ENCODE assay signal across 26 cellular contexts in genomic region chr19:49479975-49480628, GRCh38. TPM values are rescaled to one million over a fixed set of nuclear protein-coding genes. Genes with fewer than 3 reads are reported as not detected.
"Had no signal": no experiment of that assay in that cellular context is flagged by ENCODE, and none has a peak within 500 bp of the region (broad histone marks: within the 10 kb centered on the region; RNA-seq: fewer than 3 reads in every experiment).

No MANE protein-coding gene starts in this region.

- H3K27me3 Mint-ChIP-seq: activated CD8-positive, alpha-beta memory T cell treated with anti-CD3 and anti-CD28 coated beads, Interleukin-2, amount 10 ng/mL, durations not matched to agents 7 days and 5 days; activated CD8-positive, alpha-beta T cell treated with anti-CD3 and anti-CD28 coated beads for 36 hours; activated T-helper 17 cell treated with anti-CD3 and anti-CD28 coated beads, Interleukin-2, amount 50 U/mL, for 72 hours had no signal

- H3K9me3 Mint-ChIP-seq: activated CD8-positive, alpha-beta T cell treated with anti-CD3 and anti-CD28 coated beads for 36 hours; activated naive CD4-positive, alpha-beta T cell treated with anti-CD3 and anti-CD28 coated beads for 36 hours; activated T-helper 17 cell treated with anti-CD3 and anti-CD28 coated beads, Interleukin-2, amount 50 U/mL, for 72 hours; neural progenitor cell; T-helper 1 cell treated with Interleukin-12 subunit alpha and Interleukin-12 subunit beta and Interleukin-4 antibody, amounts not matched to agents 30 μg/mL and 1 μg/mL, for 36 hours; type B pancreatic cell had no signal

- H3K9ac ChIP-seq: neural progenitor cell had no signal

- H3K27me3 ChIP-seq: adrenal gland, foreskin keratinocyte, vagina had no signal

- H3K4me3 Mint-ChIP-seq: activated CD8-positive, alpha-beta memory T cell treated with anti-CD3 and anti-CD28 coated beads, Interleukin-2, amount 10 ng/mL, durations not matched to agents 7 days and 5 days; activated CD8-positive, alpha-beta T cell treated with anti-CD3 and anti-CD28 coated beads for 36 hours; activated T-helper 17 cell treated with anti-CD3 and anti-CD28 coated beads, Interleukin-2, amount 50 U/mL, for 72 hours; neural progenitor cell; T-helper 1 cell treated with Interleukin-12 subunit alpha and Interleukin-12 subunit beta and Interleukin-4 antibody, amounts not matched to agents 30 μg/mL and 1 μg/mL, for 36 hours; type B pancreatic cell had no signal

- H3K4me2 ChIP-seq: neural progenitor cell had no signal

- H2AFZ ChIP-seq: neural progenitor cell had no signal

- H3K4me1 ChIP-seq: foreskin keratinocyte, neural progenitor cell had no signal

- H3K36me3 ChIP-seq: adrenal gland, neural progenitor cell, thoracic aorta had no signal

- H3K27ac ChIP-seq: foreskin keratinocyte, lower lobe of right lung, neural progenitor cell, thoracic aorta, vagina had no signal

- H3K36me3 Mint-ChIP-seq: neural progenitor cell, type B pancreatic cell had no signal

- H3K27ac Mint-ChIP-seq: activated CD8-positive, alpha-beta T cell treated with anti-CD3 and anti-CD28 coated beads for 36 hours; activated naive CD4-positive, alpha-beta T cell treated with anti-CD3 and anti-CD28 coated beads for 36 hours; neural progenitor cell; progenitor cell of endocrine pancreas; type B pancreatic cell had no signal

- ATAC-seq: activated CD8-positive, alpha-beta memory T cell treated with anti-CD3 and anti-CD28 coated beads, Interleukin-2, amount 10 ng/mL, durations not matched to agents 7 days and 5 days; activated CD8-positive, alpha-beta T cell treated with anti-CD3 and anti-CD28 coated beads for 36 hours; activated T-helper 17 cell treated with anti-CD3 and anti-CD28 coated beads, Interleukin-2, amount 50 U/mL, for 72 hours; foreskin keratinocyte; left lobe of liver; mucosa of descending colon had no signal

- DNase-seq: activated CD4-positive, alpha-beta T cell treated with anti-CD3 and anti-CD28 coated beads for 48 hours; activated CD8-positive, alpha-beta memory T cell treated with anti-CD3 and anti-CD28 coated beads, Interleukin-2, amount 10 ng/mL, durations not matched to agents 7 days and 5 days; activated CD8-positive, alpha-beta T cell treated with anti-CD3 and anti-CD28 coated beads for 36 hours; activated naive CD4-positive, alpha-beta T cell treated with anti-CD3 and anti-CD28 coated beads for 36 hours; activated T-cell treated with anti-CD3 and anti-CD28 coated beads for 4 hours; adrenal gland; central memory CD4-positive, alpha-beta T cell; dermis blood vessel endothelial cell; effector CD8-positive, alpha-beta T cell; erythroblast; foreskin keratinocyte; lower lobe of right lung; mesendoderm; mucosa of descending colon; retina; stimulated activated CD4-positive, alpha-beta T cell treated with anti-CD3 and anti-CD28 coated beads, Interleukin-4, amount 100 ng/mL, for 1 hour; stimulated activated naive CD4-positive, alpha-beta T cell treated with Interleukin-2 at 50 U/mL for 16 hours had no signal

- FAIRE-seq: astrocyte had no signal

- H3K9me3 ChIP-seq: adrenal gland, lower lobe of right lung, mucosa of descending colon, thoracic aorta, vagina had no signal

- H3K4me3 ChIP-seq: adrenal gland, lower lobe of right lung, mucosa of descending colon, neural progenitor cell, thoracic aorta, vagina had no signal

RNA-seq across cellular contexts. Expression of gene FLT3LG, which starts 6.1 kb away (rescaled TPM):
- total RNA-seq: astrocyte had no signal
